ENCODE assay signal across 14 cellular contexts in the genomic region with DNA sequence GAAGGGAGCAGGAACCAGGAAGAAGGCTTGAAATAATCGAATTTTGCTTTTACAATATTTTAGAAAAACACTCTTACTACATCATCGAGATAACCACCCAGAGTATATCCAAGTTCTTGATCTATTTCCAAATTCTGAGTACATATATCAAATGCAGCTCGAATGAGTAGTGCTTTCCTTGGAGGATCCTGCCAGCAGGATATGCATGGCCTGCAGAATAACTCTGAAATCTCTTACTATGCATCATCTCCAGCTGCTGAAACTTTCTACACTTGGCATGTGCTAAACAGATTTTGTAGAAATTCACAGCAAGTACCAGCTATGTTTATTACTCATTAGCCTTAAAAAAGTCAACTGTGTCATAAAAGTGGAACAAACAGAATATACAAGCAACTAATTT. TPM values are rescaled to one million over a fixed set of nuclear protein-coding genes. Genes with fewer than 3 reads are reported as not detected.
DNase-seq lines count a peak whose midpoint lies in the region; ATAC-seq and TF ChIP-seq lines count a peak whose summit lies in the region.
"Had no signal": no experiment of that assay in that cellular context is flagged by ENCODE, and none has a peak within 500 bp of the region (broad histone marks: within the 10 kb centered on the region; RNA-seq: fewer than 3 reads in every experiment).

No MANE protein-coding gene starts in this region.

- H3K14ac ChIP-seq in IMR-90 (replicated peaks; ENCODE audit: low read depth, low read length) (no peak overlapping the region), mesenchymal stem cell (ENCODE audit: low read length in 2 of 2) (no peak overlapping the region)

- POLR2A ChIA-PET in AG04449 (lab: Yijun Ruan, JAX) (no interaction called here), IMR-90 (lab: Charles Lee; ENCODE audit: unreplicated experiment) (no interaction called here)

- H2BK15ac ChIP-seq in IMR-90 (ENCODE audit: low read depth, low read length) = 0 out of 3 replicates have a peak overlapping the region, but pooled peaks have one; percentile 12
- no peak overlapping the region for H2BK15ac ChIP-seq in mesenchymal stem cell (ENCODE audit: low read depth, poor library complexity, severe bottlenecking)

- DNase-seq in AG04449 (ENCODE audit: low read depth, low spot score) (peak; percentile 77), IMR-90 (peak; percentile 86), brain pericyte (ENCODE audit: low read depth, low spot score) (peak; percentile 48), mesenchymal stem cell (peak; percentile 53), KG1 (lab: John Stamatoyannopoulos, UW) (no peak), 8988T (no peak), SKM-1 treated with dmso at 0.1 percent for 144 hours (lab: John Stamatoyannopoulos, UW; ENCODE audit: unreplicated experiment) (no peak)
- DNase-seq: activated CD4-positive, CD25-positive, alpha-beta regulatory T cell treated with anti-CD3 and anti-CD28 coated beads, Interleukin-2, amount 50 U/mL, for 72 hours; activated CD8-positive, alpha-beta memory T cell treated with anti-CD3 and anti-CD28 coated beads, Interleukin-2, amount 50 U/mL, for 48 hours; activated naive CD4-positive, alpha-beta T cell treated with anti-CD3 and anti-CD28 coated beads, Interleukin-2, amount 50 U/mL, for 16 hours; H9; T-cell had no signal

- ATAC-seq in IMR-90 (ENCODE audit: low read depth) (peak; percentile 47), HG03045 (IDR thresholded peaks at IDR 0.05; ENCODE audit: unreplicated experiment) (no peak)
- ATAC-seq: T-cell had no signal

- no peak for TF ChIP-seq POLR2A in IMR-90 (IDR thresholded peaks at IDR 0.05; ENCODE audit: low read depth, low read length)

- H4K91ac ChIP-seq in IMR-90 (ENCODE audit: insufficient read depth, low read depth, low read length) = no peak overlapping the region
- H4K91ac ChIP-seq in mesenchymal stem cell (ENCODE audit: low read length) = no peak overlapping the region

- no peak overlapping the region for H3K27ac ChIP-seq in IMR-90 (ENCODE audit: insufficient read depth, low read length)
- H3K27ac ChIP-seq in mesenchymal stem cell (ENCODE audit: low read length, poor library complexity, severe bottlenecking) = no peak overlapping the region

- peaks cover 5% of the 10 kb centered on the region for H3K9me1 ChIP-seq in IMR-90 (ENCODE audit: insufficient read depth, low read length)

- H3K9ac ChIP-seq in IMR-90 (ENCODE audit: low read depth, low read length) (no peak overlapping the region), mesenchymal stem cell (ENCODE audit: low read length) (no peak overlapping the region)

- intact Hi-C loops in IMR-90 (cut with micrococcal nuclease) = loop anchor here (1.0 to 2.0 kb wide), 6 partner anchors 195 to 807 kb away; no protein-coding TSS in a partner anchor

- H3K36me3 ChIP-seq in IMR-90 (ENCODE audit: control insufficient read depth, insufficient read depth, low read length) = no peaks in the 10 kb centered on the region
- no peaks in the 10 kb centered on the region for H3K36me3 ChIP-seq in mesenchymal stem cell (ENCODE audit: control insufficient read depth in 1 of 2, insufficient read depth in 2 of 2, low read depth in 1 of 2, low read length in 2 of 2)
- H3K36me3 ChIP-seq: esophagus muscularis mucosa had no signal

- H3K27me3 ChIP-seq in IMR-90 (ENCODE audit: control insufficient read depth, insufficient read depth, low read length) (peaks cover 2% of the 10 kb centered on the region; the same call in 1 of the 2 replicates), mesenchymal stem cell (ENCODE audit: control insufficient read depth in 1 of 2, insufficient read depth in 1 of 2, low read length in 2 of 2) (no peaks in the 10 kb centered on the region)
- H3K27me3 ChIP-seq: esophagus muscularis mucosa had no signal

- H4K5ac ChIP-seq in IMR-90 (ENCODE audit: low read depth, low read length) = no peak overlapping the region

- no peaks in the 10 kb centered on the region for H3K9me3 ChIP-seq in IMR-90 (ENCODE audit: control insufficient read depth, insufficient read depth, low read length)
- no peaks in the 10 kb centered on the region for H3K9me3 ChIP-seq in mesenchymal stem cell (ENCODE audit: control insufficient read depth, low read length)
- H3K9me3 ChIP-seq: esophagus muscularis mucosa had no signal

- no peak; the same call in 1 of the 2 replicates for TF ChIP-seq RAD21 in IMR-90 (IDR thresholded peaks at IDR 0.05; ENCODE audit: low read length)

- peak overlapping the region in 1 of 2 experiments; percentile 92 for H2BK12ac ChIP-seq in mesenchymal stem cell (ENCODE audit: low read length in 2 of 2)

- H2BK20ac ChIP-seq in IMR-90 (ENCODE audit: low read depth, low read length) = peak overlapping the region; percentile 40; the same call in 1 of the 2 replicates

- H3K56ac ChIP-seq in IMR-90 (ENCODE audit: extremely low read depth, insufficient read depth, low read length) = no peak overlapping the region

- H3K4me3 ChIP-seq in AG04449 (ENCODE audit: low read depth, low read length) (no peak overlapping the region), IMR-90 (ENCODE audit: insufficient read depth, low read depth, low read length) (no peak overlapping the region), mesenchymal stem cell (ENCODE audit: insufficient read depth in 1 of 2, low read depth in 1 of 2, low read length in 2 of 2) (no peak overlapping the region)
- H3K4me3 ChIP-seq: esophagus muscularis mucosa had no signal

- H3K23ac ChIP-seq in IMR-90 (ENCODE audit: low read depth, low read length) (no peak overlapping the region), mesenchymal stem cell (ENCODE audit: low read length in 2 of 2) (no peak overlapping the region)

- BruUV-seq in IMR-90 (replicated peaks; lab: Mats Ljungman, UMichigan) = no TSS peak

- H3K4me1 ChIP-seq in IMR-90 (ENCODE audit: control insufficient read depth, insufficient read depth, low read length) (peaks cover 8% of the 10 kb centered on the region), mesenchymal stem cell (ENCODE audit: control insufficient read depth, insufficient read depth, low read depth, low read length) (peaks cover 1% of the 10 kb centered on the region)

- no peaks in the 10 kb centered on the region for H4K20me1 ChIP-seq in IMR-90 (ENCODE audit: insufficient read depth, low read length)

- H3K4me2 ChIP-seq in IMR-90 (ENCODE audit: low read depth, low read length) (no peak overlapping the region), mesenchymal stem cell (ENCODE audit: low read length, poor library complexity, severe bottlenecking) (no peak overlapping the region)

- H2AK5ac ChIP-seq in IMR-90 (ENCODE audit: low read depth, low read length) (no peak overlapping the region; the same call in 1 of the 2 replicates), mesenchymal stem cell (ENCODE audit: low read length, severe bottlenecking) (no peak overlapping the region)

- H2AFZ ChIP-seq in IMR-90 (replicated peaks; ENCODE audit: low read length, poor library complexity) = peak overlapping the region; percentile 38
- H2AFZ ChIP-seq in mesenchymal stem cell (ENCODE audit: low read depth, low read length) = no peak overlapping the region

- in situ Hi-C loops in IMR-90 (cut with MboI; ENCODE audit: low sequenced_read_pairs) = loop anchor here (10.0 to 25.0 kb wide), 2 partner anchors 309 to 796 kb away; no protein-coding TSS in a partner anchor

- no peak for TF ChIP-seq CTCF in AG04449 (IDR thresholded peaks at IDR 0.05; ENCODE audit: insufficient read depth, low read length, missing control alignments)
- no peak for TF ChIP-seq CTCF in IMR-90 (conservative IDR thresholded peaks at IDR 0.05; ENCODE audit: low read depth, low read length)

- no peak overlapping the region for H2BK5ac ChIP-seq in IMR-90 (ENCODE audit: low read depth, low read length, poor library complexity, severe bottlenecking)
- H2BK5ac ChIP-seq in mesenchymal stem cell (ENCODE audit: low read depth, low read length, poor library complexity, severe bottlenecking) = no peak overlapping the region

- no peaks in the 10 kb centered on the region for H3K79me1 ChIP-seq in IMR-90 (ENCODE audit: low read depth in 1 of 2, low read length in 2 of 2)
- H3K79me1 ChIP-seq in mesenchymal stem cell (replicated peaks; ENCODE audit: low read length, poor library complexity, severe bottlenecking) = no peaks in the 10 kb centered on the region

- 13% methylated on average over 1 of the region's 3 CpGs; no CpG with 5 or more reads in 1 of the 2 experiments for WGBS in IMR-90 (ENCODE audit: extremely low coverage in 2 of 2, insufficient read length in 1 of 2), 2 experiments
- WGBS in mesenchymal stem cell = 32% methylated on average over 2 of the region's 3 CpGs

- CTCF ChIA-PET in AG04449 (lab: Yijun Ruan, JAX) (interaction anchor here (0.6 to 22.1 kb wide), 34 partner anchors 8 to 811 kb away, joined by 3 to 346 read pairs (median 5); no protein-coding TSS in a partner anchor), IMR-90 (lab: Yijun Ruan, JAX) (interaction anchor here (0.7 to 1.2 kb wide), 7 partner anchors 56 to 318 kb away, joined by 3 to 4 read pairs (median 3); no protein-coding TSS in a partner anchor)

- dilution Hi-C loops in IMR-90 (cut with HindIII; ENCODE audit: low sequenced_read_pairs, unreplicated experiment) = no loop called here

- H3K4ac ChIP-seq in IMR-90 (ENCODE audit: low read depth, low read length) (no peak overlapping the region), mesenchymal stem cell (ENCODE audit: low read depth in 1 of 2, low read length in 2 of 2) (peak overlapping the region in 1 of 2 experiments; percentile 24)

- H2AK9ac ChIP-seq in IMR-90 (replicated peaks; ENCODE audit: low read depth, low read length, poor library complexity) = no peak overlapping the region

- H2BK120ac ChIP-seq in IMR-90 (ENCODE audit: low read depth, low read length) (no peak overlapping the region), mesenchymal stem cell (ENCODE audit: low read depth, low read length) (no peak overlapping the region)

- H4K8ac ChIP-seq in IMR-90 (ENCODE audit: low read depth in 2 of 2, low read length in 2 of 2) (0 out of 4 replicates have a peak overlapping the region, but pooled peaks of 1 of the 2 experiments have one; percentile 17), mesenchymal stem cell (ENCODE audit: low read length) (no peak overlapping the region)

- H3K18ac ChIP-seq in IMR-90 (ENCODE audit: low read depth, low read length) (0 out of 2 replicates have a peak overlapping the region, but pooled peaks have one; percentile 44), mesenchymal stem cell (ENCODE audit: low read depth in 1 of 2, low read length in 2 of 2) (no peak overlapping the region)

TF ChIP-seq in IMR-90, 13 proteins besides CTCF, POLR2A, EP300 and RAD21 (continues in another document):
- TF ChIP-seq RFX5 (IDR thresholded peaks at IDR 0.05; ENCODE audit: low read depth, low read length) (no peak), CEBPB (IDR thresholded peaks at IDR 0.05; ENCODE audit: low read depth, low read length) (no peak), SMC3 (IDR thresholded peaks at IDR 0.05; ENCODE audit: low read depth, low read length) (0 out of 2 replicates have a peak, but pooled peaks have one; percentile 14), BHLHE40 (IDR thresholded peaks at IDR 0.05; ENCODE audit: low read depth, low read length) (no peak)

RNA-seq across cellular contexts. Expression of a gene that starts 44.0 kb away (rescaled TPM):
- 1.7 and 1.8 TPM in 2 replicates for total RNA-seq in IMR-90 (2012; rRNA removed)
- polyA plus RNA-seq in IMR-90 (2012; rRNA removed) = 0.55 and 0.63 TPM in 2 replicates
- polyA plus RNA-seq in IMR-90 (2012; cell fraction: cytosol; rRNA removed) = 0.11 and 0.47 TPM in 2 replicates
- 0.18 and 1.1 TPM in 2 replicates for polyA plus RNA-seq in IMR-90 (2012; cell fraction: nucleus; rRNA removed; ENCODE audit: low replicate concordance)
- 88.0 TPM for polyA plus RNA-seq in mesenchymal stem cell (2013, experiment 1 of 2)
- 80.8 TPM for polyA plus RNA-seq in mesenchymal stem cell (2013, experiment 2 of 2)

Comparison
In these comparisons a context has a peak if more than half of its experiments do, and no peak if none do; other contexts are left out.
1. DNase-seq: peak in AG04449 (single experiment), IMR-90 (single experiment), brain pericyte (single experiment) and mesenchymal stem cell (single experiment); none in KG1 (single experiment), 8988T (single experiment) and SKM-1 treated with dmso at 0.1 percent for 144 hours (single experiment).